9 cellular contexts compared by ENCODE assay signal in the genomic region with DNA sequence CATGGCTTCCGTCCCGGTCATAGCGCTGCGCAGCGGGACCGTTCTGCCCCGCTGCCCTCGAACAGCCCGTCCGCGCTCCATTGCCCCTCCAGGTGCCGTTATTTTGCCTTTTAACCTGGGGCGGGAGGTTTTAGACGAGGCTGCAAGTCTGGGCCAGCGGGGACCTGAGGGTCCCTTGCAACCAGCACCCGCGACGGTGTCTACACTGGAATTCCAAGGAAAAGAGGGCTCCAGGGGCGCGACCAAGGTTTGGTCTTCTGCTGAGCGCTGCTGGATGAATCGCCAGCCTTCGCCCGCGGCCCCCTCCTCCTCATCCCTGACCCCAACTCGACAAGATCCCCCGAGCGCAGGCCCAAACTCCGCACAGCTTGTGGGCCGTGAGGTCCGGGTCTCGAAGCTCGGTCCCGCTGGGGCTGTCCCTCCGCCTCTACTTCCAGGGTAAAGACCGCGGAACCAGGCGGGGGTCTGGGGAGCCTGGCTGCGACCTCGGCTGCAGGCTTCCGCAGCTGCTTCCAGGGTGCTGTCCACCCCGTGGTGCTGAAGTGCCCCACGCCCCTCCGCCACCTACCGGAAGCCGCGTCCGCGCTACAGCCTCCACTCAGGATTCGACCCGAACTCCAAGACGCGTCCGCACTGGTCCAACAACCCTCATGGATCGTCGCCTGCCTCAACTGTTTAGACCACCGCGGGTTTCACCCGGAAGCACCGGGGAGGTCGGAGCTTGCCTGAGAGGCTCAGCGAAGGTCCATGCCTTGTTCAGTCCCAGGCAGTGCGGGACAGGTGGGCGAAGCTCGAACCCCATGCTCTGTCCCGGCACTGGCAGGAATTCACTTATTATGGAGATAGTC. TPM values are rescaled to one million over a fixed set of nuclear protein-coding genes. Genes with fewer than 3 reads are reported as not detected.
DNase-seq lines count a peak whose midpoint lies in the region; ATAC-seq and TF ChIP-seq lines count a peak whose summit lies in the region.
"Had no signal": no experiment of that assay in that cellular context is flagged by ENCODE, and none has a peak within 500 bp of the region (broad histone marks: within the 10 kb centered on the region; RNA-seq: fewer than 3 reads in every experiment).

No MANE protein-coding gene starts in this region.

- ATAC-seq in SK-N-SH treated with all-trans-retinoic acid at 6 μM for 48 hours (no peak), mucosa of descending colon (peak; percentile 54), HG02840 (IDR thresholded peaks at IDR 0.05; ENCODE audit: low FRiP score, unreplicated experiment) (no peak)
- peak; percentile 41 for ATAC-seq in activated CD8-positive, alpha-beta T cell treated with anti-CD3 and anti-CD28 coated beads for 36 hours

- H3K4me3 ChIP-seq in SK-N-SH (ENCODE audit: low read depth in 2 of 2, low read length in 1 of 2) (no peak overlapping the region), mucosa of descending colon (no peak overlapping the region), Karpas-422 (ENCODE audit: low read length) (no peak overlapping the region)

- H4K20me1 ChIP-seq in SK-N-SH (ENCODE audit: insufficient read depth) (no peaks in the 10 kb centered on the region), Karpas-422 (ENCODE audit: insufficient read depth, low read depth, low read length) (no peaks in the 10 kb centered on the region)

- POLR2A ChIA-PET in SK-N-SH (lab: Yijun Ruan, JAX), result no interaction called here
- POLR2A ChIA-PET in activated CD8-positive, alpha-beta T cell treated with anti-CD3 and anti-CD28 coated beads for 36 hours (lab: Charles Lee), result no interaction called here

- no peak for TF ChIP-seq EP300 in SK-N-SH (IDR thresholded peaks at IDR 0.05; ENCODE audit: borderline replicate concordance in 1 of 2, low read depth in 1 of 2, low read length in 1 of 2)

- H3K9me3 ChIP-seq in SK-N-SH (no peaks in the 10 kb centered on the region), mucosa of descending colon (no peaks in the 10 kb centered on the region), Karpas-422 (ENCODE audit: low read length) (no peaks in the 10 kb centered on the region)

- WGBS in SK-N-SH (ENCODE audit: low lambda C conversion rate), result 81% methylated on average over 63 of the region's 66 CpGs

- no peaks in the 10 kb centered on the region for H3K9me3 Mint-ChIP-seq in activated CD8-positive, alpha-beta T cell treated with anti-CD3 and anti-CD28 coated beads for 36 hours
- no peaks in the 10 kb centered on the region for H3K9me3 Mint-ChIP-seq in endothelial cell (ENCODE audit: unreplicated experiment)

- DNase-seq in SK-N-SH (no peak), endothelial cell (ENCODE audit: low spot score) (peak; percentile 86), mucosa of descending colon (peak; percentile 72 to 85 (median 84)), Karpas-422 (no peak)
- DNase-seq in activated CD8-positive, alpha-beta T cell treated with anti-CD3 and anti-CD28 coated beads for 36 hours, result peak; percentile 71
- peak; percentile 79 for DNase-seq in stimulated activated CD8-positive, alpha-beta memory T cell treated with anti-CD3 and anti-CD28 coated beads, Interleukin-4, amount 100 ng/mL, for 48 hours

- H3K4me3 Mint-ChIP-seq in activated CD8-positive, alpha-beta T cell treated with anti-CD3 and anti-CD28 coated beads for 36 hours, result no peak overlapping the region
- H3K4me3 Mint-ChIP-seq in endothelial cell (ENCODE audit: unreplicated experiment), result no peak overlapping the region

- H2AFZ ChIP-seq in SK-N-SH (ENCODE audit: low read depth) (no peak overlapping the region), Karpas-422 (ENCODE audit: low read length) (no peak overlapping the region)

- H3K36me3 ChIP-seq in SK-N-SH (replicated peaks in 1 of 2; ENCODE audit: control insufficient read depth in 1 of 2, insufficient read depth in 2 of 2, low read length in 1 of 2), result no peaks in the 10 kb centered on the region
- H3K36me3 ChIP-seq in mucosa of descending colon (ENCODE audit: low read depth), result no peaks in the 10 kb centered on the region
- H3K36me3 ChIP-seq in Karpas-422 (ENCODE audit: insufficient read depth, low read length), result no peaks in the 10 kb centered on the region

- H3K27me3 ChIP-seq in SK-N-SH (ENCODE audit: insufficient read depth) (no peaks in the 10 kb centered on the region), Karpas-422 (ENCODE audit: low read length) (no peaks in the 10 kb centered on the region)

- peaks cover 12% of the 10 kb centered on the region for H3F3A ChIP-seq in SK-N-SH (replicated peaks; ENCODE audit: insufficient read depth)

- H3K4me1 Mint-ChIP-seq in activated CD8-positive, alpha-beta T cell treated with anti-CD3 and anti-CD28 coated beads for 36 hours (ENCODE audit: low read depth), result peaks cover 25% of the 10 kb centered on the region
- peaks cover 51% of the 10 kb centered on the region for H3K4me1 Mint-ChIP-seq in endothelial cell (ENCODE audit: unreplicated experiment)

- intact Hi-C loops in activated CD8-positive, alpha-beta T cell treated with anti-CD3 and anti-CD28 coated beads for 36 hours (cut with micrococcal nuclease), result loop anchor here (10.0 kb wide), 1 partner anchor 295 kb away; no protein-coding TSS in a partner anchor
- intact Hi-C loops in mucosa of descending colon (cut with DNase I, micrococcal nuclease), result no loop called here

- no peak for TF ChIP-seq CTCF in SK-N-SH (IDR thresholded peaks at IDR 0.05)
- peak; percentile 47 for TF ChIP-seq CTCF in activated CD8-positive, alpha-beta T cell treated with anti-CD3 and anti-CD28 coated beads for 36 hours (IDR thresholded peaks at IDR 0.05)
- TF ChIP-seq CTCF in endothelial cell (IDR thresholded peaks at IDR 0.05; ENCODE audit: unreplicated experiment), result no peak
- peak; percentile 59 for TF ChIP-seq CTCF in mucosa of descending colon (IDR thresholded peaks at IDR 0.05)

- no peak overlapping the region for H3K27ac Mint-ChIP-seq in activated CD8-positive, alpha-beta T cell treated with anti-CD3 and anti-CD28 coated beads for 36 hours
- H3K27ac Mint-ChIP-seq in endothelial cell (ENCODE audit: unreplicated experiment), result no peak overlapping the region

- no peak overlapping the region for H3K27ac ChIP-seq in SK-N-SH (ENCODE audit: low read depth in 2 of 2, low read length in 1 of 2)
- no peak overlapping the region for H3K27ac ChIP-seq in Karpas-422 (ENCODE audit: low read length)
- H3K27ac ChIP-seq: epithelial cell of prostate had no signal

- TF ChIP-seq RAD21 in SK-N-SH (IDR thresholded peaks at IDR 0.05; ENCODE audit: low read length), result no peak

- H3K9ac ChIP-seq in SK-N-SH (no peak overlapping the region), Karpas-422 (ENCODE audit: low read length) (no peak overlapping the region)

- H3K27me3 Mint-ChIP-seq in activated CD8-positive, alpha-beta T cell treated with anti-CD3 and anti-CD28 coated beads for 36 hours, result peaks cover 79% of the 10 kb centered on the region
- H3K27me3 Mint-ChIP-seq in endothelial cell (ENCODE audit: unreplicated experiment), result peaks cover 31% of the 10 kb centered on the region

- H3K9me2 ChIP-seq in SK-N-SH (no peaks in the 10 kb centered on the region), Karpas-422 (replicated peaks; ENCODE audit: insufficient read depth, low read length) (no peaks in the 10 kb centered on the region)

- CTCF ChIA-PET in SK-N-SH (lab: Yijun Ruan, JAX), result interaction anchor here (1.4 to 4.1 kb wide), 3 partner anchors 13 to 499 kb away, joined by 5 to 32 read pairs (median 7); no protein-coding TSS in a partner anchor
- CTCF ChIA-PET in activated CD8-positive, alpha-beta T cell treated with anti-CD3 and anti-CD28 coated beads for 36 hours (lab: Charles Lee), result interaction anchor here (1.0 to 5.1 kb wide), 4 partner anchors 8 to 285 kb away, joined by 3 to 34 read pairs (median 18); partner anchors contain the start of gene CA4

- H3K4me2 ChIP-seq in SK-N-SH, result no peak overlapping the region
- no peak overlapping the region for H3K4me2 ChIP-seq in Karpas-422 (ENCODE audit: low read depth, low read length, poor library complexity, severe bottlenecking)

- H3K4me1 ChIP-seq in SK-N-SH (ENCODE audit: control insufficient read depth in 1 of 2, insufficient read depth in 2 of 2, low read depth in 1 of 2, low read length in 1 of 2) (peaks cover 9 to 24% of the 10 kb centered on the region in 2 experiments; a peak in 3 of 4 replicates), mucosa of descending colon (ENCODE audit: low read depth) (peaks cover 25% of the 10 kb centered on the region), Karpas-422 (ENCODE audit: low read length) (peaks cover 20% of the 10 kb centered on the region)

- H3K36me3 Mint-ChIP-seq in activated CD8-positive, alpha-beta T cell treated with anti-CD3 and anti-CD28 coated beads for 36 hours (ENCODE audit: low read depth), result no peaks in the 10 kb centered on the region
- H3K36me3 Mint-ChIP-seq in endothelial cell (ENCODE audit: low read depth, unreplicated experiment), result no peaks in the 10 kb centered on the region

- peaks cover 4% of the 10 kb centered on the region; the same call in 1 of the 2 replicates for H3K79me2 ChIP-seq in SK-N-SH (ENCODE audit: insufficient read depth)
- no peaks in the 10 kb centered on the region for H3K79me2 ChIP-seq in Karpas-422 (ENCODE audit: low read length)

TF ChIP-seq in SK-N-SH, 30 proteins besides CTCF, POLR2A, EP300 and RAD21 (continues in another document):
- peak; percentile 37; the same call in 1 of the 2 replicates for TF ChIP-seq MEF2A (IDR thresholded peaks at IDR 0.05; ENCODE audit: borderline replicate concordance, low read depth)

TF ChIP-seq in SK-N-SH treated with all-trans-retinoic acid at 6 μM for 48 hours, 23 proteins besides CTCF, POLR2A, EP300 and RAD21:
- TF ChIP-seq GLIS3 (CRISPR knock-in tag; IDR thresholded peaks at IDR 0.05), result no peak
- no peak for TF ChIP-seq ZNF70 (CRISPR knock-in tag; IDR thresholded peaks at IDR 0.05)
- no peak for TF ChIP-seq BACH2 (CRISPR knock-in tag; IDR thresholded peaks at IDR 0.05; ENCODE audit: borderline replicate concordance)
- TF ChIP-seq PPARA (CRISPR knock-in tag; IDR thresholded peaks at IDR 0.05; ENCODE audit: borderline replicate concordance), result no peak
- no peak for TF ChIP-seq CSDC2 (CRISPR knock-in tag; IDR thresholded peaks at IDR 0.05)
- no peak for TF ChIP-seq ZNF565 (CRISPR knock-in tag; conservative IDR thresholded peaks at IDR 0.05; ENCODE audit: low read depth)
- no peak for TF ChIP-seq TOX (CRISPR knock-in tag; IDR thresholded peaks at IDR 0.05; ENCODE audit: borderline replicate concordance)

RNA-seq across cellular contexts. Expression of gene CA4, which starts 10.1 kb away (rescaled TPM):
- 0.15 and 0.21 TPM in 2 replicates for polyA plus RNA-seq in SK-N-SH (2012; rRNA removed)
- 0.04 and 0.10 TPM in 2 replicates for polyA plus RNA-seq in SK-N-SH (2012; cell fraction: cytosol; rRNA removed)
- polyA plus RNA-seq in SK-N-SH (2012; cell fraction: nucleus; rRNA removed), result 0.12 and 0.31 TPM in 2 replicates
- not detected for total RNA-seq in activated CD8-positive, alpha-beta T cell treated with anti-CD3 and anti-CD28 coated beads for 36 hours
- 8.3 TPM for total RNA-seq in endothelial cell (ENCODE audit: unreplicated experiment)
- total RNA-seq in mucosa of descending colon, result 100 to 1,000 TPM; 177 to 725 (median 673) TPM
- not detected in 2 replicates for total RNA-seq in Karpas-422 (2014; rRNA removed; shearing (Covaris generic); ENCODE audit: low replicate concordance)

Comparison
In these comparisons a context has a peak if more than half of its experiments do, and no peak if none do; other contexts are left out.
1. DNase-seq: peak in activated CD8-positive, alpha-beta T cell treated with anti-CD3 and anti-CD28 coated beads for 36 hours (single experiment), endothelial cell (single experiment), mucosa of descending colon (3 of 3) and stimulated activated CD8-positive, alpha-beta memory T cell treated with anti-CD3 and anti-CD28 coated beads, Interleukin-4, amount 100 ng/mL, for 48 hours (single experiment); none in SK-N-SH (single experiment) and Karpas-422 (single experiment).
2. CTCF ChIP-seq: peak in activated CD8-positive, alpha-beta T cell treated with anti-CD3 and anti-CD28 coated beads for 36 hours (single experiment) and mucosa of descending colon (single experiment); none in SK-N-SH (single experiment) and endothelial cell (single experiment).
3. ATAC-seq: peak in activated CD8-positive, alpha-beta T cell treated with anti-CD3 and anti-CD28 coated beads for 36 hours (single experiment) and mucosa of descending colon (single experiment); none in SK-N-SH treated with all-trans-retinoic acid at 6 μM for 48 hours (single experiment) and HG02840 (single experiment).
4. RNA of gene CA4, which starts 10.1 kb away (total RNA-seq): 177 to 725 TPM in mucosa of descending colon; 8.3 TPM in endothelial cell (single experiment), not detected in activated CD8-positive, alpha-beta T cell treated with anti-CD3 and anti-CD28 coated beads for 36 hours and not detected in Karpas-422; every median in the first group is over 10 times any median in the second.